In the genomic region with DNA sequence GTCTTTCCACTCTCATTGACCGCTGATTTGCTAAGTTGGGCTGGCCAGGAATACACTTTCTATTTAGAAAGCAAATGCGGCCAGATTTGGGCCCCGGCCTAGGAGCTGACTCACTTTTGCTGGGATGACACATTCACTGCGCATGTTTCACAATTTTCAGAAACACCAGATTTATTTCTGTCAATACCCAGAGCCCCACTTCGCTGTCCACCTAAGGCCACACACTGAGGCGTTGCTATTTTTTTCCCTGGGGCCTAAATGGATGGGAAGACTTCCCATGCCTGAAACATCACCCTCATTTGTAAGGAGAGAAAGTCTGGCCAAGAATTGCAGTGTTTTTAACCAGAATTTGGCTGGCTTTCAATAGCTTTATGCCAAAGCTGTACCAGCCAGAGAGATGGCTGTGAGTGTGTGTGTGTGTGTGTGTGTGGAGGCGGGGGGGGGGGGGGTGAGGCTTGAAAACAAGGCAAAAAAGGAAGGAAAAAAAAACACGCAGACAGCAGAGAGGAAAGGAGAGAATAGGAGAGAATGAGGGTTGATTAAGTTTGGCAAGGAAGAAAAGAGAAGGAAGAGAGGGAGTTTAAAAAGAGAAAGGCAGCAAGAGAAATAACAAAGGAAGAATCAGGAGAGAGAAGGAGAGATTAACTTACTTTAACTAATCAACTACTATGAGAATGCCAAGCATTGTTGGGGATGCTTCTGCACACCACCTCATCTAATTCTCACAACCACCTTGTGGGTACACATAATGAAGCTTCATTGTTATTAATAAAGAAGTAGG, we compare ENCODE assay signal across 8 cellular contexts.
A peak's percentile ranks its signal among the peaks of the same experiment; 100 is the strongest.
DNase-seq lines count a peak whose midpoint lies in the region; ATAC-seq and TF ChIP-seq lines count a peak whose summit lies in the region.

No MANE protein-coding gene starts in this region.

- H3K36me3 ChIP-seq in lung (ENCODE audit: control insufficient read depth in 2 of 2, insufficient read depth in 2 of 2, low read length in 2 of 2) (no peaks in the 10 kb centered on the region), uterus (no peaks in the 10 kb centered on the region)

- no peak for TF ChIP-seq CTCF in NB4 (IDR thresholded peaks at IDR 0.05; ENCODE audit: low read depth, low read length)
- TF ChIP-seq CTCF in choroid plexus epithelial cell (conservative IDR thresholded peaks at IDR 0.05; ENCODE audit: low read depth, low read length) = no peak
- TF ChIP-seq CTCF in lung (IDR thresholded peaks at IDR 0.05; ENCODE audit: control extremely low read depth, extremely low read depth) = no peak
- no peak for TF ChIP-seq CTCF in uterus (IDR thresholded peaks at IDR 0.05)

- TF ChIP-seq POLR2A in NB4 (IDR thresholded peaks at IDR 0.05; ENCODE audit: extremely low read depth, insufficient read length) (no peak), uterus (IDR thresholded peaks at IDR 0.05) (no peak)

- H3K4me1 ChIP-seq in lung (ENCODE audit: control insufficient read depth in 2 of 2, insufficient read depth in 2 of 2, low read length in 2 of 2) (peaks cover 0 to 12% of the 10 kb centered on the region in 2 donors), uterus (peaks cover 7 to 16% of the 10 kb centered on the region in 2 donors)

- in situ Hi-C loops in ACHN (cut with HindIII; ENCODE audit: low pct_ligation_motif_present, low pct_unique_long_range_greater_than_20kb, low sequenced_read_pairs) = no loop called here

- H3K27me3 ChIP-seq in lung (ENCODE audit: control insufficient read depth, insufficient read depth) (no peaks in the 10 kb centered on the region), uterus (no peaks in the 10 kb centered on the region)

- intact Hi-C loops in uterus (cut with DNase I; ENCODE audit: low total_unique reads) = no loop called here

- H3K4me3 ChIP-seq in NB4 (ENCODE audit: low read depth, low read length) (no peak overlapping the region), choroid plexus epithelial cell (ENCODE audit: low read depth, low read length) (no peak overlapping the region), lung (no peak overlapping the region), uterus (no peak overlapping the region)

- WGBS in lung, 2 donors = 48 to 55% methylated on average over 8 of the region's 8 CpGs

- H3K27ac ChIP-seq in lung (ENCODE audit: low read depth in 1 of 2, low read length in 1 of 2) (peak overlapping the region; percentile 37 to 54), uterus (peak overlapping the region; percentile 84 to 90)

- DNase-seq in ACHN = peak; percentile 91
- DNase-seq in NB4 (ENCODE audit: low read depth) = peak; percentile 50
- peak; percentile 98 for DNase-seq in choroid plexus epithelial cell (ENCODE audit: low read depth)
- peak; percentile 75 for DNase-seq in lung (ENCODE audit: low spot score)
- peak; percentile 90 to 95 for DNase-seq in uterus
- no peak for DNase-seq in activated effector memory CD4-positive, alpha-beta T cell treated with anti-CD3 and anti-CD28 coated beads, Interleukin-2, amount 50 U/mL, for 16 hours
- no peak for DNase-seq in effector CD4-positive, alpha-beta T cell

- peaks cover 0 to 2% of the 10 kb centered on the region in 2 donors for H3K9me3 ChIP-seq in lung (ENCODE audit: control insufficient read depth in 2 of 2, insufficient read depth in 1 of 2, low read length in 1 of 2)
- no peaks in the 10 kb centered on the region for H3K9me3 ChIP-seq in uterus

- ATAC-seq in lung (ENCODE audit: insufficient read depth, low FRiP score) (peak; percentile 61), GM18520 (IDR thresholded peaks at IDR 0.05; ENCODE audit: unreplicated experiment) (no peak)

Comparison
In these comparisons a context has a peak if more than half of its experiments do, and no peak if none do; other contexts are left out.
1. DNase-seq: peak in ACHN (single experiment), NB4 (single experiment), choroid plexus epithelial cell (single experiment), lung (single experiment) and uterus (2 of 2); none in activated effector memory CD4-positive, alpha-beta T cell treated with anti-CD3 and anti-CD28 coated beads, Interleukin-2, amount 50 U/mL, for 16 hours (single experiment) and effector CD4-positive, alpha-beta T cell (single experiment).